Comparison of ENCODE assay signal across 15 cellular contexts in genomic region chr3:140363801-140364200, GRCh38.
DNase-seq lines count a peak whose midpoint lies in the region; ATAC-seq, FAIRE-seq and TF ChIP-seq lines count a peak whose summit lies in the region.
"Had no signal": no experiment of that assay in that cellular context is flagged by ENCODE, and none has a peak within 500 bp of the region (broad histone marks: within the 10 kb centered on the region; RNA-seq: fewer than 3 reads in every experiment).

No MANE protein-coding gene starts in this region.

- CTCF ChIA-PET in Calu3 (lab: Charles Lee) = no interaction called here

- TF ChIP-seq CTCF in Calu3 (IDR thresholded peaks at IDR 0.05; ENCODE audit: unreplicated experiment) = no peak
- TF ChIP-seq CTCF in heart right ventricle (IDR thresholded peaks at IDR 0.05) = no peak

- H3K27ac ChIP-seq in heart right ventricle = no peak overlapping the region
- H3K27ac ChIP-seq: adrenal gland, coronary artery, pancreas had no signal

- H3K27me3 Mint-ChIP-seq in Calu3 (ENCODE audit: unreplicated experiment) = peaks cover 40% of the 10 kb centered on the region

- no peak for FAIRE-seq in RCC 7860 (lab: Jason Lieb, UNC)
- FAIRE-seq: pancreas had no signal

- no TSS peak for BruUV-seq in Calu3 (replicated peaks; lab: Mats Ljungman, UMichigan)

- H3K9me3 ChIP-seq in heart right ventricle = no peaks in the 10 kb centered on the region
- H3K9me3 ChIP-seq: adrenal gland, mucosa of descending colon, pancreas had no signal

- H3K36me3 ChIP-seq in heart right ventricle = no peaks in the 10 kb centered on the region
- H3K36me3 ChIP-seq: adrenal gland, pancreas had no signal

- peaks cover 2% of the 10 kb centered on the region for H3K9me3 Mint-ChIP-seq in Calu3 (ENCODE audit: low read depth, unreplicated experiment)

- ATAC-seq in heart right ventricle (peak in 4 of 8 donors; percentile 57 to 70 (median 64)), GM19467 (IDR thresholded peaks at IDR 0.05; ENCODE audit: unreplicated experiment) (no peak)
- ATAC-seq: mucosa of descending colon, pancreas, WTC11 had no signal

- intact Hi-C loops in Calu3 (cut with micrococcal nuclease; ENCODE audit: unreplicated experiment) = loop anchor here (5.0 kb wide), 2 partner anchors 374 to 498 kb away; no protein-coding TSS in a partner anchor
- intact Hi-C loops in heart right ventricle (cut with DNase I) = no loop called here
- intact Hi-C loops in head of caudate nucleus (cut with DNase I) = no loop called here

- no peak overlapping the region for H3K4me3 Mint-ChIP-seq in Calu3 (ENCODE audit: low read depth, unreplicated experiment)
- H3K4me3 Mint-ChIP-seq: WTC11 had no signal

- no peaks in the 10 kb centered on the region for H3K4me1 Mint-ChIP-seq in Calu3 (ENCODE audit: low read depth, unreplicated experiment)

- H3K4me1 ChIP-seq in heart right ventricle = peaks cover 0 to 2% (median 0%) of the 10 kb centered on the region in 9 donors
- H3K4me1 ChIP-seq: adrenal gland, pancreas had no signal

- no peak overlapping the region for H3K27ac Mint-ChIP-seq in Calu3 (ENCODE audit: unreplicated experiment)
- H3K27ac Mint-ChIP-seq: WTC11 had no signal

- no peaks in the 10 kb centered on the region for H3K27me3 ChIP-seq in heart right ventricle
- H3K27me3 ChIP-seq: adrenal gland, pancreas had no signal

- H3K36me3 Mint-ChIP-seq in Calu3 (ENCODE audit: insufficient read depth, unreplicated experiment) = no peaks in the 10 kb centered on the region
- H3K36me3 Mint-ChIP-seq: WTC11 had no signal

- 40 to 53% methylated on average over 6 of the region's 6 CpGs for WGBS in heart right ventricle, 2 donors

- DNase-seq in NCI-H2029 (lab: John Stamatoyannopoulos, UW) = peak; percentile 49
- DNase-seq in NCI-H2029 treated with DMSO at 0.1 percent for 48 hours (lab: John Stamatoyannopoulos, UW) = no peak
- peak; percentile 30 for DNase-seq in Calu3
- peak; percentile 65 for DNase-seq in NCI-H345 (lab: John Stamatoyannopoulos, UW)
- peak; percentile 12 to 17 for DNase-seq in heart right ventricle
- no peak for DNase-seq in head of caudate nucleus
- DNase-seq in RCC 7860 (ENCODE audit: low spot score) = no peak
- DNase-seq: activated T-cell treated with anti-CD3 and anti-CD28 coated beads for 4 hours; adrenal gland; stimulated activated CD4-positive, alpha-beta T cell treated with anti-CD3 and anti-CD28 coated beads, Interleukin-12 subunit alpha, Interleukin-12 subunit beta, amount 100 ng/mL, for 4 hours had no signal

- H3K4me3 ChIP-seq in heart right ventricle = no peak overlapping the region
- H3K4me3 ChIP-seq: adrenal gland, coronary artery, mucosa of descending colon, pancreas had no signal

Comparison
In these comparisons a context has a peak if more than half of its experiments do, and no peak if none do; other contexts are left out.
1. DNase-seq: peak in NCI-H2029 (single experiment), Calu3 (single experiment), NCI-H345 (single experiment) and heart right ventricle (2 of 2); none in NCI-H2029 treated with DMSO at 0.1 percent for 48 hours (single experiment), head of caudate nucleus (0 of 42) and RCC 7860 (single experiment).